8 cellular contexts compared by ENCODE assay signal in the genomic region with DNA sequence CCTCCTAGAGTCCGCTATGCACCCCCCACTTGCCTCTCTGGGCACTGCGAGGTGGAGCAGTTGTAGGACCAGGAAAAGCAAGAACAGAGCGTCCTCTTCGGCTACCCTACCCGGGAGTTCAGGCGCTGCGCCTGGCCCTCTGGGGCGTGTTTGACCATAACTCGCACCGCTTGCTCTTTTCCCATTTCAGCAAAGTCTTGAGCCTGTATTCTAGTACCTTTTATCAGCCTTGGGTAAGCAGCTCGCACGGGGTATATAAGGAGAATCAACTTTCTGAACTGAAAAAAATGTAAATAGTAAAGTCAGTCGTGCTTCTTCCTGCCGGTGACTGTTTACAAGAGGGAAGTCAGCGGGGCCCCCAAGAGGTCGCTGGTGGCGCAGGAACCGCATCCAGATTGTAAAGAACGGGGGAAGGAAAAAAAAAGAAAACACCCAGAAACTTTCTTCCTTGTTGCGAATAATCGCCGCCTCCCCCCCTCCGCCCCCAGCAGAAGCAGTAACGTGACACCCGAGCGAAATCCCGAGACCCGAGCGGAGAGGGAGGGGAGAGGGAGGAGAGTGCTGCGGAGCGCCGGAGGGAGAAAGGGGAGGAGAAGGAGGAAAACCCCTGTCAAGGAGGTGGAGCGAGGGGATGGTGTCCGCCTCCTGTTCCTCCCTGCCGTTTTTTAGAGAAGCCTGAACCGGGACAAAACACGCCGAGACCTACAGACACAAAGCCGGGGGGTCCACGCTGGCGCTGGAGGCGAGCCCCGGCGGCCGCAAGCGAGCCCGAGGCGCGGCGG. TPM values are rescaled to one million over a fixed set of nuclear protein-coding genes. Genes with fewer than 3 reads are reported as not detected.
DNase-seq lines count a peak whose midpoint lies in the region; ATAC-seq, FAIRE-seq and TF ChIP-seq lines count a peak whose summit lies in the region.

A gene with protein sequence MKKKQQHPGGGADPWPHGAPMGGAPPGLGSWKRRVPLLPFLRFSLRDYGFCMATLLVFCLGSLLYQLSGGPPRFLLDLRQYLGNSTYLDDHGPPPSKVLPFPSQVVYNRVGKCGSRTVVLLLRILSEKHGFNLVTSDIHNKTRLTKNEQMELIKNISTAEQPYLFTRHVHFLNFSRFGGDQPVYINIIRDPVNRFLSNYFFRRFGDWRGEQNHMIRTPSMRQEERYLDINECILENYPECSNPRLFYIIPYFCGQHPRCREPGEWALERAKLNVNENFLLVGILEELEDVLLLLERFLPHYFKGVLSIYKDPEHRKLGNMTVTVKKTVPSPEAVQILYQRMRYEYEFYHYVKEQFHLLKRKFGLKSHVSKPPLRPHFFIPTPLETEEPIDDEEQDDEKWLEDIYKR (plus strand): TSS at position 668 of the 782 bp plus-strand sequence. CDS start 401 bp downstream, outside the sequence.

- H2AFZ ChIP-seq in endothelial cell of umbilical vein (ENCODE audit: low read depth, low read length) = peak within 1 kb of the TSS; percentile 74

- no TSS peak for BruUV-seq in endothelial cell of umbilical vein (replicated peaks; lab: Mats Ljungman, UMichigan)

- H3K4me3 ChIP-seq in endothelial cell of umbilical vein (replicated peaks in 1 of 3; ENCODE audit: insufficient read depth in 1 of 3, low read depth in 1 of 3, low read length in 3 of 3) = peak within 1 kb of the TSS; percentile 20 to 65 (median 54)
- peak within 1 kb of the TSS; percentile 71 for H3K4me3 ChIP-seq in mesodermal cell (ENCODE audit: extremely low read depth, insufficient read depth, low read length, poor library complexity, severe bottlenecking)

- intact Hi-C loops in endothelial cell of umbilical vein (cut with micrococcal nuclease) = loop anchor here (1.0 to 5.0 kb wide), 2 partner anchors 169 to 202 kb away; no protein-coding TSS in a partner anchor

- POLR2A ChIA-PET in endothelial cell of umbilical vein (lab: Charles Lee) = no interaction called here

- no peak within 1 kb of the TSS for H3K9ac ChIP-seq in endothelial cell of umbilical vein (replicated peaks; ENCODE audit: extremely low read depth, insufficient read depth, low read length)

- no peaks in the 10 kb centered on the region for H3K36me3 ChIP-seq in endothelial cell of umbilical vein (ENCODE audit: control insufficient read depth in 2 of 2, extremely low read depth in 1 of 2, insufficient read depth in 2 of 2, low read length in 2 of 2)
- no peaks in the 10 kb centered on the region for H3K36me3 ChIP-seq in mesodermal cell (ENCODE audit: control insufficient read depth, insufficient read depth, low read length)

- TF ChIP-seq POLR2A in endothelial cell of umbilical vein (IDR thresholded peaks at IDR 0.05; ENCODE audit: low read depth, low read length) = no peak

- ATAC-seq in HG02852 (IDR thresholded peaks at IDR 0.05; ENCODE audit: unreplicated experiment) = peak; percentile 52

- 0 to 1% methylated on average over 28 to 37 of the region's 50 CpGs for WGBS in mesodermal cell (ENCODE audit: insufficient coverage in 2 of 2), 2 experiments

- DNase-seq in GM04504 (ENCODE audit: low read depth) (peak; percentile 90), NCI-H524 (lab: John Stamatoyannopoulos, UW) (peak; percentile 78 to 81), endothelial cell of umbilical vein (ENCODE audit: low read depth, low spot score) (peak; percentile 60), cerebellar nuclear complex (lab: John Stamatoyannopoulos, UW) (no peak)
- DNase-seq in activated CD8-positive, alpha-beta memory T cell treated with anti-CD3 and anti-CD28 coated beads for 24 hours = peak; percentile 79
- DNase-seq in stimulated activated CD8-positive, alpha-beta memory T cell treated with anti-CD3 and anti-CD28 coated beads, Interleukin-7, amount 100 ng/mL, for 4 hours (ENCODE audit: low read depth in 2 of 2) = peak; percentile 40 to 48

- FAIRE-seq in endothelial cell of umbilical vein (lab: Jason Lieb, UNC) = peak; percentile 71

- H3K9me1 ChIP-seq in endothelial cell of umbilical vein (replicated peaks; ENCODE audit: control insufficient read depth, extremely low read depth, insufficient read depth, low read length) = no peaks in the 10 kb centered on the region

- peaks cover 36 to 44% of the 10 kb centered on the region in 2 experiments for H3K27me3 ChIP-seq in endothelial cell of umbilical vein (ENCODE audit: control insufficient read depth in 2 of 2, insufficient read depth in 2 of 2, low read length in 2 of 2)

- CTCF ChIA-PET in endothelial cell of umbilical vein (lab: Charles Lee) = interaction anchor here (1.4 kb wide), 1 partner anchor 10 kb away, joined by 7 read pairs; no protein-coding TSS in a partner anchor

- dilution Hi-C loops in endothelial cell of umbilical vein (cut with MboI; ENCODE audit: extremely low pct_ligation_motif_present, low sequenced_read_pairs) = no loop called here

- H3K4me1 ChIP-seq in endothelial cell of umbilical vein (ENCODE audit: control insufficient read depth, extremely low read depth, insufficient read depth, low read length) = peaks cover 7% of the 10 kb centered on the region
- peaks cover 7% of the 10 kb centered on the region for H3K4me1 ChIP-seq in mesodermal cell (ENCODE audit: control insufficient read depth, insufficient read depth, low read length, poor library complexity, severe bottlenecking)

- TF ChIP-seq CTCF in endothelial cell of umbilical vein (IDR thresholded peaks at IDR 0.05; ENCODE audit: extremely low read depth in 1 of 2, insufficient read depth in 1 of 2, low read depth in 1 of 2, low read length in 2 of 2) = peak in 1 of 2 donors; percentile 24

- H3K4me2 ChIP-seq in endothelial cell of umbilical vein (ENCODE audit: insufficient read depth, low read length) = peak within 1 kb of the TSS; percentile 69

- H3K79me2 ChIP-seq in endothelial cell of umbilical vein (ENCODE audit: control insufficient read depth, insufficient read depth, low read length) = no peaks in the 10 kb centered on the region

- no peaks in the 10 kb centered on the region for H3K9me3 ChIP-seq in endothelial cell of umbilical vein (replicated peaks; ENCODE audit: control insufficient read depth, insufficient read depth, low read length)
- no peaks in the 10 kb centered on the region for H3K9me3 ChIP-seq in mesodermal cell (ENCODE audit: control insufficient read depth, low read length)

- no peaks in the 10 kb centered on the region for H4K20me1 ChIP-seq in endothelial cell of umbilical vein (replicated peaks; ENCODE audit: control insufficient read depth, extremely low read depth, insufficient read depth, low read length)

- H3K27ac ChIP-seq in endothelial cell of umbilical vein (ENCODE audit: insufficient read depth, low read depth, low read length) (no peak within 1 kb of the TSS), mesodermal cell (ENCODE audit: low read depth, low read length, severe bottlenecking) (peak within 1 kb of the TSS; percentile 80)

TF ChIP-seq in endothelial cell of umbilical vein, 7 proteins besides CTCF, POLR2A, EP300 and RAD21:
- no peak for TF ChIP-seq GATA2 (IDR thresholded peaks at IDR 0.05; ENCODE audit: insufficient read depth, insufficient read length, low read depth, low read length)
- no peak for TF ChIP-seq POLR2AphosphoS5 (IDR thresholded peaks at IDR 0.05; ENCODE audit: insufficient read depth, low read depth, low read length)
- no peak for TF ChIP-seq JUN (IDR thresholded peaks at IDR 0.05; ENCODE audit: borderline replicate concordance, insufficient read depth, insufficient read length, low read depth)
- TF ChIP-seq, protein P1, sequence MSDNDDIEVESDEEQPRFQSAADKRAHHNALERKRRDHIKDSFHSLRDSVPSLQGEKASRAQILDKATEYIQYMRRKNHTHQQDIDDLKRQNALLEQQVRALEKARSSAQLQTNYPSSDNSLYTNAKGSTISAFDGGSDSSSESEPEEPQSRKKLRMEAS (IDR thresholded peaks at IDR 0.05; ENCODE audit: insufficient read depth, insufficient read length) = no peak
- TF ChIP-seq FOS (IDR thresholded peaks at IDR 0.05; ENCODE audit: borderline replicate concordance, insufficient read depth, low read length) = no peak
- no peak for TF ChIP-seq EZH2 (IDR thresholded peaks at IDR 0.05; ENCODE audit: borderline replicate concordance, low read depth, low read length, severe bottlenecking)
- TF ChIP-seq MYC (IDR thresholded peaks at IDR 0.05; ENCODE audit: low read depth, low read length) = no peak

RNA-seq across cellular contexts. Expression of the gene that starts here (rescaled TPM):
- 0.81 and 0.84 TPM in 2 replicates for total RNA-seq in endothelial cell of umbilical vein
- 0.22 and 0.26 TPM in 2 replicates for polyA plus RNA-seq in endothelial cell of umbilical vein
- 0.25 and 0.28 TPM in 2 replicates for polyA plus RNA-seq in endothelial cell of umbilical vein (2011; cell fraction: cytosol; rRNA removed)
- polyA plus RNA-seq in endothelial cell of umbilical vein (2011; cell fraction: nucleus; rRNA removed) = 0.15 and 0.18 TPM in 2 replicates
- 0.20 and 0.62 TPM in 2 replicates for polyA plus RNA-seq in endothelial cell of umbilical vein (2012)
- 0.45 and 0.49 TPM in 2 replicates for polyA minus RNA-seq in endothelial cell of umbilical vein
- 6.8 TPM for polyA minus RNA-seq in endothelial cell of umbilical vein (2011; cell fraction: cytosol; rRNA and poly(A)+ RNA removed)
- polyA minus RNA-seq in endothelial cell of umbilical vein (2011; cell fraction: nucleus; rRNA and poly(A)+ RNA removed) = 0.29 and 0.53 TPM in 2 replicates
- 13.5 TPM for polyA plus RNA-seq in mesodermal cell (2013, experiment 1 of 2)
- polyA plus RNA-seq in mesodermal cell (2013, experiment 2 of 2) = 12.2 TPM

Comparison
In these comparisons a context has a peak if more than half of its experiments do, and no peak if none do; other contexts are left out.
1. DNase-seq: peak in GM04504 (single experiment), NCI-H524 (2 of 2), activated CD8-positive, alpha-beta memory T cell treated with anti-CD3 and anti-CD28 coated beads for 24 hours (single experiment), endothelial cell of umbilical vein (single experiment) and stimulated activated CD8-positive, alpha-beta memory T cell treated with anti-CD3 and anti-CD28 coated beads, Interleukin-7, amount 100 ng/mL, for 4 hours (2 of 2); none in cerebellar nuclear complex (0 of 2).